Comparison of ENCODE assay signal across 17 cellular contexts in genomic region chr5:1465966-1466471, GRCh38. TPM values are rescaled to one million over a fixed set of nuclear protein-coding genes. Genes with fewer than 3 reads are reported as not detected.
"Had no signal": no experiment of that assay in that cellular context is flagged by ENCODE, and none has a peak within 500 bp of the region (broad histone marks: within the 10 kb centered on the region; RNA-seq: fewer than 3 reads in every experiment).

No MANE protein-coding gene starts in this region.

- H3K9me3 Mint-ChIP-seq: activated T-cell treated with anti-CD3 and anti-CD28 coated beads, Interleukin-2, amount 50 U/mL, for 4 hours; brain; stimulated activated effector memory CD8-positive, alpha-beta T cell treated with anti-CD3 and anti-CD28 coated beads, Interleukin-12 subunit alpha, Interleukin-12 subunit beta, amount 100 ng/mL, for 72 hours had no signal

- H3K4me3 ChIP-seq: pancreas, thyroid gland, vagina had no signal

- ATAC-seq: activated T-cell treated with anti-CD3 and anti-CD28 coated beads, Interleukin-2, amount 50 U/mL, for 4 hours; foreskin keratinocyte; pancreas; stimulated activated effector memory CD8-positive, alpha-beta T cell treated with anti-CD3 and anti-CD28 coated beads, Interleukin-12 subunit alpha, Interleukin-12 subunit beta, amount 100 ng/mL, for 72 hours had no signal

- H3K4me3 Mint-ChIP-seq: activated naive CD8-positive, alpha-beta T cell; activated T-cell treated with anti-CD3 and anti-CD28 coated beads, Interleukin-2, amount 50 U/mL, for 4 hours; brain; central memory CD8-positive, alpha-beta T cell; neural crest cell; stimulated activated effector memory CD8-positive, alpha-beta T cell treated with anti-CD3 and anti-CD28 coated beads, Interleukin-12 subunit alpha, Interleukin-12 subunit beta, amount 100 ng/mL, for 72 hours had no signal

- H3K27me3 ChIP-seq: foreskin keratinocyte, pancreas, thyroid gland, vagina had no signal

- H3K9me3 ChIP-seq: pancreas, thyroid gland, vagina had no signal

- H3K27ac Mint-ChIP-seq: activated naive CD8-positive, alpha-beta T cell; brain; stimulated activated effector memory CD8-positive, alpha-beta T cell treated with anti-CD3 and anti-CD28 coated beads, Interleukin-12 subunit alpha, Interleukin-12 subunit beta, amount 100 ng/mL, for 72 hours had no signal

- FAIRE-seq: pancreas had no signal

- H3K27ac ChIP-seq: foreskin keratinocyte, pancreas, thyroid gland, vagina had no signal

- H3K27me3 Mint-ChIP-seq: activated naive CD8-positive, alpha-beta T cell; central memory CD8-positive, alpha-beta T cell had no signal

- DNase-seq: activated CD4-positive, alpha-beta T cell treated with anti-CD3 and anti-CD28 coated beads, Interleukin-2, amount 50 U/mL, for 1 hour; activated gamma-delta T cell treated with Interleukin-2 at 50 U/mL for 16 hours; activated T-cell treated with anti-CD3 and anti-CD28 coated beads, Interleukin-2, amount 50 U/mL, for 4 hours; cortex of kidney; effector CD4-positive, alpha-beta T cell; foreskin keratinocyte; glutamatergic neuron; midbrain; thyroid gland had no signal

- H3K4me1 ChIP-seq: foreskin keratinocyte, pancreas, thyroid gland, vagina had no signal

RNA-seq across cellular contexts. Expression of gene SLC6A3, which starts 20.8 kb away (rescaled TPM):
- total RNA-seq: activated T-cell treated with anti-CD3 and anti-CD28 coated beads, Interleukin-2, amount 50 U/mL, for 4 hours; foreskin keratinocyte; lung microvascular endothelial cell; pancreas had no signal
- polyA plus RNA-seq: foreskin keratinocyte, pancreas had no signal
